ENCODE assay signal across 2 cellular contexts in the genomic region with DNA sequence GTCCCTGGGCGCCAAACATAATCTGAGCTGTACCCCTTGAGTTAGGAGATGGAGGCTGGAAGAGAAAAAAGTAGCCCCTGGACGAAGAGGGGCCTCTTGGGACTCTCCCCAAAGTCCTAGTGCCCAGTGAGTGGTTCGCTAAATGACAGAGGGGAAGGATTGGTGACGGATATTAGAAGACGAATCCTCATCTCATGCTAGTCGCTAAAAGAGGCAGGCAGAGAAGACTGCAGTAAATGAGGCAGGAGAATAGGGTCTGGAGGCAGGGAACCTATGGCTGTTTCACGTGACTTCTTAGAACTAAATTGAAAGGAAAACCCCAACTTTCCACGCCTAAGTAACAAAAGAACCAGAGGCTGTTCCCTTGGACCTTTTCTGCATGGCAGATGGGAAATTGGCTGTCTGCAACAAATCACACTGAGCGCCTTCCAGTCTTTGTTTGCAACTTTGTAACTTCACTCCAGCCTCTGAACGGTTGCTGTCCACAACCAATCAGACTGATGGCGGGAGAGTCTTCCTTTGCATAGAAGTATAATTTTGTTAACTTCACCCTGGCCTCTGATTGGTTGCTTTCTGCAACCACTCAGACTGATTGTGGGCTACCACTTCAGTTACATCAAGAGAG.
TF ChIP-seq lines count a peak whose summit lies in the region.

No MANE protein-coding gene starts in this region.

TF ChIP-seq in SK-N-SH, 30 proteins besides CTCF, POLR2A, EP300 and RAD21 (continued from another document):
- TF ChIP-seq EZH2phosphoT487 (IDR thresholded peaks at IDR 0.05; ENCODE audit: borderline replicate concordance, low read depth) (no peak), NRF1 (IDR thresholded peaks at IDR 0.05; ENCODE audit: low read depth, low read length) (no peak), GATA2 (CRISPR knock-in tag; IDR thresholded peaks at IDR 0.05) (no peak), GABPA (IDR thresholded peaks at IDR 0.05; ENCODE audit: low read depth) (no peak), SMC3 (IDR thresholded peaks at IDR 0.05; ENCODE audit: low read depth, low read length) (no peak), MXI1 (IDR thresholded peaks at IDR 0.05; ENCODE audit: low read depth, low read length) (no peak), JUND (IDR thresholded peaks at IDR 0.05) (no peak), YY1 (IDR thresholded peaks at IDR 0.05; ENCODE audit: low read depth) (no peak), TCF12 (IDR thresholded peaks at IDR 0.05) (no peak)
- TF ChIP-seq, protein P1, sequence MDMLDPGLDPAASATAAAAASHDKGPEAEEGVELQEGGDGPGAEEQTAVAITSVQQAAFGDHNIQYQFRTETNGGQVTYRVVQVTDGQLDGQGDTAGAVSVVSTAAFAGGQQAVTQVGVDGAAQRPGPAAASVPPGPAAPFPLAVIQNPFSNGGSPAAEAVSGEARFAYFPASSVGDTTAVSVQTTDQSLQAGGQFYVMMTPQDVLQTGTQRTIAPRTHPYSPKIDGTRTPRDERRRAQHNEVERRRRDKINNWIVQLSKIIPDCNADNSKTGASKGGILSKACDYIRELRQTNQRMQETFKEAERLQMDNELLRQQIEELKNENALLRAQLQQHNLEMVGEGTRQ (IDR thresholded peaks at IDR 0.05; ENCODE audit: borderline replicate concordance, low read depth, low read length): no peak

TF ChIP-seq in SK-N-SH treated with all-trans-retinoic acid at 6 μM for 48 hours, 23 proteins besides CTCF, POLR2A, EP300 and RAD21 (continued from another document):
- no peak for TF ChIP-seq TCF4 (CRISPR knock-in tag; IDR thresholded peaks at IDR 0.05; ENCODE audit: borderline replicate concordance)
- TF ChIP-seq, protein P2, sequence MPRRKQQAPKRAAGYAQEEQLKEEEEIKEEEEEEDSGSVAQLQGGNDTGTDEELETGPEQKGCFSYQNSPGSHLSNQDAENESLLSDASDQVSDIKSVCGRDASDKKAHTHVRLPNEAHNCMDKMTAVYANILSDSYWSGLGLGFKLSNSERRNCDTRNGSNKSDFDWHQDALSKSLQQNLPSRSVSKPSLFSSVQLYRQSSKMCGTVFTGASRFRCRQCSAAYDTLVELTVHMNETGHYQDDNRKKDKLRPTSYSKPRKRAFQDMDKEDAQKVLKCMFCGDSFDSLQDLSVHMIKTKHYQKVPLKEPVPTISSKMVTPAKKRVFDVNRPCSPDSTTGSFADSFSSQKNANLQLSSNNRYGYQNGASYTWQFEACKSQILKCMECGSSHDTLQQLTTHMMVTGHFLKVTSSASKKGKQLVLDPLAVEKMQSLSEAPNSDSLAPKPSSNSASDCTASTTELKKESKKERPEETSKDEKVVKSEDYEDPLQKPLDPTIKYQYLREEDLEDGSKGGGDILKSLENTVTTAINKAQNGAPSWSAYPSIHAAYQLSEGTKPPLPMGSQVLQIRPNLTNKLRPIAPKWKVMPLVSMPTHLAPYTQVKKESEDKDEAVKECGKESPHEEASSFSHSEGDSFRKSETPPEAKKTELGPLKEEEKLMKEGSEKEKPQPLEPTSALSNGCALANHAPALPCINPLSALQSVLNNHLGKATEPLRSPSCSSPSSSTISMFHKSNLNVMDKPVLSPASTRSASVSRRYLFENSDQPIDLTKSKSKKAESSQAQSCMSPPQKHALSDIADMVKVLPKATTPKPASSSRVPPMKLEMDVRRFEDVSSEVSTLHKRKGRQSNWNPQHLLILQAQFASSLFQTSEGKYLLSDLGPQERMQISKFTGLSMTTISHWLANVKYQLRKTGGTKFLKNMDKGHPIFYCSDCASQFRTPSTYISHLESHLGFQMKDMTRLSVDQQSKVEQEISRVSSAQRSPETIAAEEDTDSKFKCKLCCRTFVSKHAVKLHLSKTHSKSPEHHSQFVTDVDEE (CRISPR knock-in tag; IDR thresholded peaks at IDR 0.05): no peak
- TF ChIP-seq, protein P3, sequence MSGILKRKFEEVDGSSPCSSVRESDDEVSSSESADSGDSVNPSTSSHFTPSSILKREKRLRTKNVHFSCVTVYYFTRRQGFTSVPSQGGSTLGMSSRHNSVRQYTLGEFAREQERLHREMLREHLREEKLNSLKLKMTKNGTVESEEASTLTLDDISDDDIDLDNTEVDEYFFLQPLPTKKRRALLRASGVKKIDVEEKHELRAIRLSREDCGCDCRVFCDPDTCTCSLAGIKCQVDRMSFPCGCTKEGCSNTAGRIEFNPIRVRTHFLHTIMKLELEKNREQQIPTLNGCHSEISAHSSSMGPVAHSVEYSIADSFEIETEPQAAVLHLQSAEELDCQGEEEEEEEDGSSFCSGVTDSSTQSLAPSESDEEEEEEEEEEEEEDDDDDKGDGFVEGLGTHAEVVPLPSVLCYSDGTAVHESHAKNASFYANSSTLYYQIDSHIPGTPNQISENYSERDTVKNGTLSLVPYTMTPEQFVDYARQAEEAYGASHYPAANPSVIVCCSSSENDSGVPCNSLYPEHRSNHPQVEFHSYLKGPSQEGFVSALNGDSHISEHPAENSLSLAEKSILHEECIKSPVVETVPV (CRISPR knock-in tag; IDR thresholded peaks at IDR 0.05): no peak
